ENCODE assay signal across 27 cellular contexts in the genomic region with DNA sequence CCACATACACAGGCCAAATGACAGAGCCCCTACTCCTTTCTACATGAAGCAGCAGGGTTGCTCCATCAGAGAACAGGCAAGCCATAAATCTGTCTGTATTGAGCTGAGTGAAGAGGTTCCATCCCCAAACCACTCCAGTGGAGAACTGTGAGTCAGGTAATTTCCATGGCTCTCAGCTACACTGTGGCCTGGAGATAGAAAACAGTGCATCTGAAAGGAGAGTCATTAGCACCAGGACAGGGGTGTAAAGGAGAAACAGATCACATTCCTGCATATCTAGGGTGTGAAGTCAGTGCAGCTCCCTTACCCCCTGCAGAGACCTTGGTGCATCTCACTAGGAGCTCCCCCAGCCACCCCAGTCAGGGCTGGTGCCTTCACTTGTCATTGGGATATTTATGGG. TPM values are rescaled to one million over a fixed set of nuclear protein-coding genes. Genes with fewer than 3 reads are reported as not detected.
DNase-seq lines count a peak whose midpoint lies in the region; ATAC-seq and TF ChIP-seq lines count a peak whose summit lies in the region.
"Had no signal": no experiment of that assay in that cellular context is flagged by ENCODE, and none has a peak within 500 bp of the region (broad histone marks: within the 10 kb centered on the region; RNA-seq: fewer than 3 reads in every experiment).

No MANE protein-coding gene starts in this region.

- H3K27me3 Mint-ChIP-seq in activated T-helper 1 cell treated with anti-CD3 and anti-CD28 coated beads, Interleukin-12 subunit alpha, Interleukin-12 subunit beta, Interleukin-2, Interleukin-4 antibody, amounts not matched to agents 30 ng/mL and 10 ng/mL and 1 ng/mL, durations not matched to agents 14 hours and 24 hours and 36 hours (ENCODE audit: insufficient read depth) = no peaks in the 10 kb centered on the region
- H3K27me3 Mint-ChIP-seq: activated CD4-positive, alpha-beta memory T cell treated with anti-CD3 and anti-CD28 coated beads, Interleukin-2, amount 10 ng/mL, durations not matched to agents 7 days and 5 days had no signal

- peak overlapping the region; percentile 35 for H3K9ac ChIP-seq in HUES6 (ENCODE audit: low read length)
- H3K9ac ChIP-seq: BLaER1 treated with 17β-estradiol and CSF1 and Interleukin-3, amounts not matched to agents 10 nM and 100 nM had no signal

- H3K4me1 ChIP-seq in HUES6 (ENCODE audit: control insufficient read depth, insufficient read depth, low read length) = peaks cover 20% of the 10 kb centered on the region
- H3K4me1 ChIP-seq: adrenal gland; BLaER1 treated with 17β-estradiol and CSF1 and Interleukin-3, amounts not matched to agents 10 nM and 100 nM; Caco-2; pancreas; stomach; transverse colon had no signal

- no peaks in the 10 kb centered on the region for H3K36me3 Mint-ChIP-seq in activated T-helper 1 cell treated with anti-CD3 and anti-CD28 coated beads, Interleukin-12 subunit alpha, Interleukin-12 subunit beta, Interleukin-2, Interleukin-4 antibody, amounts not matched to agents 30 ng/mL and 10 ng/mL and 1 ng/mL, durations not matched to agents 14 hours and 24 hours and 36 hours (ENCODE audit: low read depth)

- H3K4me3 ChIP-seq in HUES6 (ENCODE audit: low read depth, low read length) = no peak overlapping the region
- no peak overlapping the region for H3K4me3 ChIP-seq in choroid plexus epithelial cell (ENCODE audit: low read depth, low read length)
- no peak overlapping the region for H3K4me3 ChIP-seq in kidney epithelial cell (ENCODE audit: low read depth, low read length)
- H3K4me3 ChIP-seq: adrenal gland; BLaER1 treated with 17β-estradiol and CSF1 and Interleukin-3, amounts not matched to agents 10 nM and 100 nM; pancreas; stomach; transverse colon had no signal

- no peaks in the 10 kb centered on the region for H3K4me1 Mint-ChIP-seq in activated T-helper 1 cell treated with anti-CD3 and anti-CD28 coated beads, Interleukin-12 subunit alpha, Interleukin-12 subunit beta, Interleukin-2, Interleukin-4 antibody, amounts not matched to agents 30 ng/mL and 10 ng/mL and 1 ng/mL, durations not matched to agents 14 hours and 24 hours and 36 hours (ENCODE audit: low read depth)
- H3K4me1 Mint-ChIP-seq: activated CD4-positive, alpha-beta memory T cell treated with anti-CD3 and anti-CD28 coated beads, Interleukin-2, amount 10 ng/mL, durations not matched to agents 7 days and 5 days had no signal

- H3K9me3 Mint-ChIP-seq in activated T-helper 1 cell treated with anti-CD3 and anti-CD28 coated beads, Interleukin-12 subunit alpha, Interleukin-12 subunit beta, Interleukin-2, Interleukin-4 antibody, amounts not matched to agents 30 ng/mL and 10 ng/mL and 1 ng/mL, durations not matched to agents 14 hours and 24 hours and 36 hours = peaks cover 19% of the 10 kb centered on the region

- TF ChIP-seq CTCF in choroid plexus epithelial cell (conservative IDR thresholded peaks at IDR 0.05; ENCODE audit: low read depth, low read length) (no peak), kidney epithelial cell (IDR thresholded peaks at IDR 0.05; ENCODE audit: insufficient read depth, low read length, poor library complexity, severe bottlenecking) (no peak)

- intact Hi-C loops in activated T-helper 1 cell treated with anti-CD3 and anti-CD28 coated beads, Interleukin-12 subunit alpha, Interleukin-12 subunit beta, Interleukin-2, Interleukin-4 antibody, amounts not matched to agents 30 ng/mL and 10 ng/mL and 1 ng/mL, durations not matched to agents 14 hours and 24 hours and 36 hours (cut with micrococcal nuclease) = no loop called here

- H3K36me3 ChIP-seq in HUES6 (ENCODE audit: control insufficient read depth, insufficient read depth, low read length) = no peaks in the 10 kb centered on the region
- H3K36me3 ChIP-seq in kidney epithelial cell (ENCODE audit: control insufficient read depth, insufficient read depth, low read length) = no peaks in the 10 kb centered on the region
- H3K36me3 ChIP-seq: adrenal gland; BLaER1 treated with 17β-estradiol and CSF1 and Interleukin-3, amounts not matched to agents 10 nM and 100 nM; pancreas; stomach; transverse colon had no signal

- no peak overlapping the region for H3K4me3 Mint-ChIP-seq in activated T-helper 1 cell treated with anti-CD3 and anti-CD28 coated beads, Interleukin-12 subunit alpha, Interleukin-12 subunit beta, Interleukin-2, Interleukin-4 antibody, amounts not matched to agents 30 ng/mL and 10 ng/mL and 1 ng/mL, durations not matched to agents 14 hours and 24 hours and 36 hours
- H3K4me3 Mint-ChIP-seq: activated CD4-positive, alpha-beta memory T cell treated with anti-CD3 and anti-CD28 coated beads, Interleukin-2, amount 10 ng/mL, durations not matched to agents 7 days and 5 days; natural killer cell treated with Interleukin-12 subunit alpha and Interleukin-12 subunit beta and Interleukin-15 and Interleukin-18, amount 100 ng/mL, for 72 hours had no signal

- H3K9me3 ChIP-seq in HUES6 (ENCODE audit: control insufficient read depth, insufficient read depth, low read depth, low read length) = peaks cover 15% of the 10 kb centered on the region
- H3K9me3 ChIP-seq: Caco-2, pancreas, transverse colon had no signal

- H3K27me3 ChIP-seq in HUES6 (ENCODE audit: control insufficient read depth, insufficient read depth, low read length) (peaks cover 3% of the 10 kb centered on the region; the same call in 1 of the 2 replicates), kidney epithelial cell (ENCODE audit: control insufficient read depth, insufficient read depth, low read length) (no peaks in the 10 kb centered on the region)
- H3K27me3 ChIP-seq: adrenal gland; BLaER1 treated with 17β-estradiol and CSF1 and Interleukin-3, amounts not matched to agents 10 nM and 100 nM; pancreas; transverse colon had no signal

- H3K27ac ChIP-seq in HUES6 (ENCODE audit: low read depth, low read length) = peak overlapping the region; percentile 80; the same call in 1 of the 2 replicates
- H3K27ac ChIP-seq: adrenal gland; BLaER1 treated with 17β-estradiol and CSF1 and Interleukin-3, amounts not matched to agents 10 nM and 100 nM; pancreas; stomach; transverse colon had no signal

- DNase-seq in Daoy (ENCODE audit: low read depth) = peak; percentile 37
- peak; percentile 7 for DNase-seq in choroid plexus epithelial cell (ENCODE audit: low read depth)
- DNase-seq in kidney epithelial cell (ENCODE audit: low read depth) = peak; percentile 7
- DNase-seq in SW 1271 (lab: John Stamatoyannopoulos, UW) = no peak
- no peak for DNase-seq in ureter (ENCODE audit: low spot score)
- DNase-seq in activated T-helper 1 cell treated with anti-CD3 and anti-CD28 coated beads, Interleukin-12 subunit alpha, Interleukin-12 subunit beta, Interleukin-2, Interleukin-4 antibody, amounts not matched to agents 30 ng/mL and 10 ng/mL and 1 ng/mL, durations not matched to agents 14 hours and 24 hours and 36 hours (ENCODE audit: low spot score) = no peak
- DNase-seq: activated CD4-positive, alpha-beta memory T cell treated with anti-CD3 and anti-CD28 coated beads, Interleukin-2, amount 10 ng/mL, durations not matched to agents 7 days and 5 days; activated CD4-positive, CD25-positive, alpha-beta regulatory T cell; activated T-cell treated with anti-CD3 and anti-CD28 coated beads for 4 hours; adrenal gland; Caco-2; central memory CD4-positive, alpha-beta T cell; GOT3; hypothalamus; KG1; left colon; NCI-H2171; NCI-H526 treated with DMSO at 0.1 percent for 48 hours; pancreas; right cardiac atrium; stomach; transverse colon had no signal

- ATAC-seq in GM18520 (IDR thresholded peaks at IDR 0.05; ENCODE audit: unreplicated experiment) = no peak
- ATAC-seq: left colon, pancreas, right cardiac atrium, SK-N-SH treated with all-trans-retinoic acid at 6 μM for 48 hours had no signal

- H3K27ac Mint-ChIP-seq in activated T-helper 1 cell treated with anti-CD3 and anti-CD28 coated beads, Interleukin-12 subunit alpha, Interleukin-12 subunit beta, Interleukin-2, Interleukin-4 antibody, amounts not matched to agents 30 ng/mL and 10 ng/mL and 1 ng/mL, durations not matched to agents 14 hours and 24 hours and 36 hours = no peak overlapping the region
- H3K27ac Mint-ChIP-seq: activated CD4-positive, alpha-beta memory T cell treated with anti-CD3 and anti-CD28 coated beads, Interleukin-2, amount 10 ng/mL, durations not matched to agents 7 days and 5 days; natural killer cell treated with Interleukin-12 subunit alpha and Interleukin-12 subunit beta and Interleukin-15 and Interleukin-18, amount 100 ng/mL, for 72 hours had no signal

RNA-seq across cellular contexts. Expression of gene XIST, which starts 25.2 kb away (rescaled TPM):
- 0.23 TPM in 1 of 2 replicates, not detected in the other for total RNA-seq in Daoy (2014; rRNA removed; shearing (Covaris generic))
- total RNA-seq in kidney epithelial cell (not detected in 2 replicates), ureter (642 TPM)
- not detected in 2 replicates for total RNA-seq in activated T-helper 1 cell treated with anti-CD3 and anti-CD28 coated beads, Interleukin-12 subunit alpha, Interleukin-12 subunit beta, Interleukin-2, Interleukin-4 antibody, amounts not matched to agents 30 ng/mL and 10 ng/mL and 1 ng/mL, durations not matched to agents 14 hours and 24 hours and 36 hours
- total RNA-seq: activated CD4-positive, alpha-beta memory T cell treated with anti-CD3 and anti-CD28 coated beads, Interleukin-2, amount 10 ng/mL, durations not matched to agents 7 days and 5 days had no signal

Comparison
In these comparisons a context has a peak if more than half of its experiments do, and no peak if none do; other contexts are left out.
1. DNase-seq: peak in Daoy (single experiment), choroid plexus epithelial cell (single experiment) and kidney epithelial cell (single experiment); none in SW 1271 (0 of 2), ureter (single experiment) and activated T-helper 1 cell treated with anti-CD3 and anti-CD28 coated beads, Interleukin-12 subunit alpha, Interleukin-12 subunit beta, Interleukin-2, Interleukin-4 antibody, amounts not matched to agents 30 ng/mL and 10 ng/mL and 1 ng/mL, durations not matched to agents 14 hours and 24 hours and 36 hours (single experiment).